1 cellular context compared by ENCODE assay signal in genomic region chr9:121939643-121940042, GRCh38.
TF ChIP-seq lines count a peak whose summit lies in the region.

No MANE protein-coding gene starts in this region.

TF ChIP-seq in IMR-90, 13 proteins besides CTCF, POLR2A, EP300 and RAD21:
- TF ChIP-seq RCOR1 (IDR thresholded peaks at IDR 0.05; ENCODE audit: insufficient replicate concordance, low read length) (no peak), NFE2L2 (IDR thresholded peaks at IDR 0.05; ENCODE audit: low read depth, low read length) (no peak), USF2 (IDR thresholded peaks at IDR 0.05; ENCODE audit: low read depth, low read length) (no peak), ELK1 (IDR thresholded peaks at IDR 0.05; ENCODE audit: borderline replicate concordance, low read depth, low read length) (no peak), CHD1 (IDR thresholded peaks at IDR 0.05; ENCODE audit: low read depth, low read length) (no peak), SMC3 (IDR thresholded peaks at IDR 0.05; ENCODE audit: low read depth, low read length) (no peak), MAZ (IDR thresholded peaks at IDR 0.05; ENCODE audit: borderline replicate concordance, low read depth, low read length) (no peak), CEBPB (IDR thresholded peaks at IDR 0.05; ENCODE audit: low read depth, low read length) (no peak), BHLHE40 (IDR thresholded peaks at IDR 0.05; ENCODE audit: low read depth, low read length) (no peak), FOS (IDR thresholded peaks at IDR 0.05; ENCODE audit: low read depth, low read length) (no peak), MXI1 (IDR thresholded peaks at IDR 0.05; ENCODE audit: borderline replicate concordance, low read depth, low read length) (no peak), RFX5 (IDR thresholded peaks at IDR 0.05; ENCODE audit: low read depth, low read length) (no peak), MAFK (IDR thresholded peaks at IDR 0.05; ENCODE audit: low read depth, low read length) (no peak)
TF ChIP-seq in IMR-90: peak in this region for 0.
